8 cellular contexts compared by ENCODE assay signal in the genomic region with DNA sequence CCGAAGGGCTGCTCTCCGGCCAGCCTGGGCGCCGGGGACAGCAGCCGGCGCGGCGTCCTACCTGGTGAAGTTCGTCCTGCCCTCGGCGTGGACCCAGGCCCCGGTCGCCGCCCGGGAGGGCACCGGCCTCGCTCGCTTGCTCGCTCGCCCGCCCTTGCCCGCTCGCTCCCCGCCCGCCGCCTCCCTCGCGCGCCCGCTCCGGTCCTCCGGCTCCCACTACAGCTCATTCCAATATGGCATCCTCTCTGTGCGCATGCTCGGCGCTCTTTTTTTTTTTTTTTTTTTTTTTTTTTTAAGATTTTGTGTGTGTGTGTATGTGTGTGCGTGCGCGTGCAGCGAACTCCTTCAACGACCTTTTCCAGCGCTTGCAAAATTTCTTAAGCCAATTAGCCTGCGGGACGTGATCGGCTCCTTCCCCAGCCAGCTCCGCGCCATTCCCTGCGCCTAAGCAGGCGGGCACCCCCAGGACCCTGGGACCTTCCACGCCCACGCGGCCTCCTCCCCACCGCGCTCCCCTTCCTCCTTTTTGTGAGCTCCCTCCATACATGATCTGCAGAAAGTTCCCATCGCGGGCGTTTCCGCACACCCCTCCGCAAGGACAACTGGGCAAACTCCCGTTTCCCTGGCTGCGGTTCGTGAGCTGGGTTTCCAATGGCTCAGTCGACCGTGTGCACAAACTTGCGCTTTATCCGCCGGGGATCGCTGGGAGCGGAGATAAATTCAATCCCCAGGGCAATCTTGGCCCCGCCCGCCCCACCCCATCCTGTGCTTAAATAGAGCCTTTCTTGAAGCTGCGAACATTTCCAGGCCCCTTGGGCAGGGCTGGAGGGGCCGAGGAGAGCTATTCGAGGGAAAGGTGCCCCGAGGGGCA. TPM values are rescaled to one million over a fixed set of nuclear protein-coding genes. Genes with fewer than 3 reads are reported as not detected.
A peak's percentile ranks its signal among the peaks of the same experiment; 100 is the strongest.
DNase-seq lines count a peak whose midpoint lies in the region; ATAC-seq and TF ChIP-seq lines count a peak whose summit lies in the region.

Gene SFMBT2, minus strand, starts transcription at position 235 of the 871 bp plus-strand sequence. CDS start 29,136 bp downstream, outside the sequence.

- DNase-seq in DMS79 treated with DMSO at 0.1 percent for 48 hours (lab: John Stamatoyannopoulos, UW) = peak; percentile 3
- no peak for DNase-seq in DMS79 (lab: John Stamatoyannopoulos, UW)
- peak; percentile 73 for DNase-seq in NOMO-1 treated with dmso at 0.1 percent for 144 hours (lab: John Stamatoyannopoulos, UW; ENCODE audit: unreplicated experiment)
- DNase-seq in activated T-helper 1 cell treated with anti-CD3 and anti-CD28 coated beads, Interleukin-2, amount 50 U/mL, for 16 hours (ENCODE audit: low read depth in 1 of 2, low spot score in 1 of 2) = peak; percentile 24 to 51
- DNase-seq in fibroblast of lung (ENCODE audit: low read depth in 2 of 2) = peak; percentile 58 to 89
- peak; percentile 42 for DNase-seq in myocyte (ENCODE audit: low read depth)
- peak; percentile 70 for DNase-seq in testis

- H3K4me1 ChIP-seq in fibroblast of lung (ENCODE audit: control insufficient read depth, extremely low read depth, insufficient read depth, low read length) = no peaks in the 10 kb centered on the region
- peaks cover 14% of the 10 kb centered on the region for H3K4me1 ChIP-seq in testis

- TF ChIP-seq CTCF in fibroblast of lung (conservative IDR thresholded peaks at IDR 0.05 in 1 of 2, IDR thresholded peaks at IDR 0.05 in 1 of 2; ENCODE audit: low read depth in 1 of 2, low read length in 2 of 2) (no peak), testis (IDR thresholded peaks at IDR 0.05) (no peak)

- H3K9ac ChIP-seq in fibroblast of lung (ENCODE audit: insufficient read depth, low read length) = peak within 1 kb of the TSS; percentile 23

- no peaks in the 10 kb centered on the region for H3K79me2 ChIP-seq in fibroblast of lung (ENCODE audit: control insufficient read depth, insufficient read depth, low read length)

- H3K4me2 ChIP-seq in fibroblast of lung (ENCODE audit: extremely low read depth, insufficient read depth, low read length) = peak within 1 kb of the TSS; percentile 90

- intact Hi-C loops in testis (cut with DNase I; ENCODE audit: low total_unique reads) = loop anchor here (5.0 kb wide), 1 partner anchor 149 kb away; no protein-coding TSS in a partner anchor

- H3K4me3 ChIP-seq in fibroblast of lung (replicated peaks in 1 of 4; ENCODE audit: control extremely low read depth in 1 of 4, insufficient read depth in 1 of 4, low read depth in 3 of 4, low read length in 4 of 4) (peak within 1 kb of the TSS; percentile 31 to 96 (median 62)), testis (peak within 1 kb of the TSS; percentile 71 to 80)

- ATAC-seq in HG02973 (IDR thresholded peaks at IDR 0.05; ENCODE audit: unreplicated experiment) = peak; percentile 29

- H3K36me3 ChIP-seq in fibroblast of lung (ENCODE audit: control insufficient read depth, insufficient read depth, low read length) = no peaks in the 10 kb centered on the region
- no peaks in the 10 kb centered on the region for H3K36me3 ChIP-seq in testis (ENCODE audit: low read depth, missing control alignments)

- H3K27ac ChIP-seq in fibroblast of lung (ENCODE audit: insufficient read depth, low read length) (no peak within 1 kb of the TSS), testis (peak within 1 kb of the TSS; percentile 33 to 83)

- peak within 1 kb of the TSS; percentile 39 for H2AFZ ChIP-seq in fibroblast of lung (ENCODE audit: low read length)

- H4K20me1 ChIP-seq in fibroblast of lung (ENCODE audit: control insufficient read depth, extremely low read depth, insufficient read depth, low read length) = no peaks in the 10 kb centered on the region

- no peaks in the 10 kb centered on the region for H3K9me3 ChIP-seq in fibroblast of lung (ENCODE audit: control insufficient read depth, insufficient read depth, low read depth, low read length)
- no peaks in the 10 kb centered on the region for H3K9me3 ChIP-seq in testis

- 1% methylated on average over 54 to 73 of the region's 74 CpGs for WGBS in testis, 2 donors

- no peak for TF ChIP-seq POLR2A in testis (IDR thresholded peaks at IDR 0.05)

- H3K27me3 ChIP-seq in fibroblast of lung (ENCODE audit: control insufficient read depth, insufficient read depth, low read length) (peaks cover 33% of the 10 kb centered on the region), testis (no peaks in the 10 kb centered on the region)

RNA-seq across cellular contexts. Expression of gene SFMBT2, which starts in this region (rescaled TPM):
- total RNA-seq in fibroblast of lung (2.5 and 2.8 TPM in 2 replicates), myocyte (0.05 and 0.08 TPM in 2 replicates), testis (1 to 10 TPM; 7.6 to 8.5 TPM)
- polyA plus RNA-seq in fibroblast of lung (0.52 and 1.3 TPM in 2 replicates), testis (ENCODE audit: insufficient read depth, low read depth, low replicate concordance) (3.6 TPM)
- 0.40 and 0.86 TPM in 2 replicates for polyA plus RNA-seq in fibroblast of lung (2012)
- 0.20 and 1.5 TPM in 2 replicates for polyA minus RNA-seq in fibroblast of lung (ENCODE audit: low replicate concordance)
- 0.04 TPM for polyA plus RNA-seq in myocyte (2012)

Comparison
In these comparisons a context has a peak if more than half of its experiments do, and no peak if none do; other contexts are left out.
1. Peak in DNase-seq in myocyte; RNA of the gene not detected or under 1 TPM.